In genomic region chr15:96414875-96415274, GRCh38 we compare ENCODE assay signal across 25 cellular contexts.
"Had no signal": no experiment of that assay in that cellular context is flagged by ENCODE, and none has a peak within 500 bp of the region (broad histone marks: within the 10 kb centered on the region; RNA-seq: fewer than 3 reads in every experiment).

No MANE protein-coding gene starts in this region.

- ATAC-seq: effector memory CD8-positive, alpha-beta T cell; esophagus mucosa; gastrocnemius medialis; heart right ventricle; left cardiac atrium; left lung; left ventricle myocardium superior; lower lobe of right lung; naive thymus-derived CD4-positive, alpha-beta T cell had no signal

- H3K9me3 ChIP-seq: colonic mucosa, esophagus squamous epithelium, gastrocnemius medialis, heart right ventricle, left lung, lower lobe of right lung had no signal

- H3K36me3 Mint-ChIP-seq: immature natural killer cell had no signal

- H3K4me3 ChIP-seq: colonic mucosa, esophagus squamous epithelium, gastrocnemius medialis, heart right ventricle, left lung, lower lobe of right lung had no signal

- H3K4me3 Mint-ChIP-seq: dendritic cell treated with granulocyte-macrophage colony-stimulating factor and Interleukin-4, amounts not matched to agents 40 ng/mL and 50 ng/mL, for 4 days; effector memory CD8-positive, alpha-beta T cell; endodermal cell; immature natural killer cell; naive thymus-derived CD4-positive, alpha-beta T cell had no signal

- H3K27ac Mint-ChIP-seq: dendritic cell treated with granulocyte-macrophage colony-stimulating factor and Interleukin-4, amounts not matched to agents 40 ng/mL and 50 ng/mL, for 4 days; effector memory CD8-positive, alpha-beta T cell; endodermal cell; naive thymus-derived CD4-positive, alpha-beta T cell had no signal

- H3K27ac ChIP-seq: colonic mucosa, epithelial cell of prostate, esophagus squamous epithelium, gastrocnemius medialis, heart right ventricle, left lung, lower lobe of right lung had no signal

- H3K9me3 Mint-ChIP-seq: dendritic cell treated with granulocyte-macrophage colony-stimulating factor and Interleukin-4, amounts not matched to agents 40 ng/mL and 50 ng/mL, for 4 days; effector memory CD8-positive, alpha-beta T cell; endodermal cell had no signal

- H3K4me1 ChIP-seq: colonic mucosa had no signal

- DNase-seq: colonic mucosa; cortex of kidney; effector CD8-positive, alpha-beta T cell; effector memory CD8-positive, alpha-beta T cell; endodermal cell; erythroblast; esophagus squamous epithelium; foreskin fibroblast; foreskin melanocyte; gastrocnemius medialis; glutamatergic neuron; head of caudate nucleus; heart right ventricle; hippocampal formation; immature natural killer cell; left cardiac atrium; left ventricle myocardium superior; lower lobe of right lung; mesenchymal stem cell; midbrain; naive thymus-derived CD4-positive, alpha-beta T cell had no signal

- H3K4me1 Mint-ChIP-seq: immature natural killer cell had no signal

- H3K36me3 ChIP-seq: colonic mucosa, esophagus squamous epithelium, gastrocnemius medialis, heart right ventricle, left lung, lower lobe of right lung had no signal
